8 cellular contexts compared by ENCODE assay signal in genomic region chr17:42050360-42051012, GRCh38. TPM values are rescaled to one million over a fixed set of nuclear protein-coding genes. Genes with fewer than 3 reads are reported as not detected.
DNase-seq lines count a peak whose midpoint lies in the region; ATAC-seq and TF ChIP-seq lines count a peak whose summit lies in the region.

TSS of gene C17orf113 (minus strand) at chr17:42050601. CDS start at chr17:42043376, 7,225 bp downstream.

- ATAC-seq in activated T-cell treated with anti-CD3 and anti-CD28 coated beads, Interleukin-2, amount 50 U/mL, for 4 hours: peak; percentile 79 to 85
- peak; percentile 70 to 83 (median 82) for ATAC-seq in natural killer cell

- H3K36me3 Mint-ChIP-seq in activated T-cell treated with anti-CD3 and anti-CD28 coated beads, Interleukin-2, amount 50 U/mL, for 4 hours (ENCODE audit: insufficient read depth): no peaks in the 10 kb centered on the region
- no peaks in the 10 kb centered on the region for H3K36me3 Mint-ChIP-seq in natural killer cell

- peak within 1 kb of the TSS; percentile 45 to 52 for H3K27ac ChIP-seq in tibial artery

- H3K27me3 ChIP-seq in tibial artery: peaks cover 0 to 39% of the 10 kb centered on the region in 2 donors

- intact Hi-C loops in natural killer cell (cut with micrococcal nuclease) (no loop called here), tibial artery (cut with DNase I; ENCODE audit: low total_unique reads) (no loop called here)

- H3K4me3 Mint-ChIP-seq in activated T-cell treated with anti-CD3 and anti-CD28 coated beads, Interleukin-2, amount 50 U/mL, for 4 hours: peak within 1 kb of the TSS; percentile 76
- peak within 1 kb of the TSS; percentile 82 for H3K4me3 Mint-ChIP-seq in natural killer cell

- no peaks in the 10 kb centered on the region for H3K36me3 ChIP-seq in tibial artery

- H3K4me3 ChIP-seq in fibroblast of mammary gland (ENCODE audit: control insufficient read depth, low read depth, low read length): peak within 1 kb of the TSS; percentile 12
- peak within 1 kb of the TSS; percentile 62 to 79 for H3K4me3 ChIP-seq in tibial artery

- H3K9me3 ChIP-seq in tibial artery: no peaks in the 10 kb centered on the region

- peaks cover 4% of the 10 kb centered on the region for H3K4me1 Mint-ChIP-seq in activated T-cell treated with anti-CD3 and anti-CD28 coated beads, Interleukin-2, amount 50 U/mL, for 4 hours (ENCODE audit: low read depth)
- H3K4me1 Mint-ChIP-seq in natural killer cell: peaks cover 5 to 8% of the 10 kb centered on the region in 2 donors

- H3K4me1 ChIP-seq in tibial artery: peaks cover 0 to 7% (median 5%) of the 10 kb centered on the region in 4 donors

- peaks cover 51% of the 10 kb centered on the region for H3K27me3 Mint-ChIP-seq in activated T-cell treated with anti-CD3 and anti-CD28 coated beads, Interleukin-2, amount 50 U/mL, for 4 hours (ENCODE audit: low read depth)
- H3K27me3 Mint-ChIP-seq in natural killer cell (ENCODE audit: low read depth in 2 of 2): peaks cover 23 to 28% of the 10 kb centered on the region in 2 donors

- no peaks in the 10 kb centered on the region for H3K9me3 Mint-ChIP-seq in activated T-cell treated with anti-CD3 and anti-CD28 coated beads, Interleukin-2, amount 50 U/mL, for 4 hours
- H3K9me3 Mint-ChIP-seq in natural killer cell: no peaks in the 10 kb centered on the region

- peak; percentile 80 for DNase-seq in AG20443 (ENCODE audit: low spot score)
- DNase-seq in NCI-H748 treated with DMSO at 0.1 percent for 48 hours (lab: John Stamatoyannopoulos, UW): peak; percentile 22
- peak; percentile 31 for DNase-seq in activated T-cell treated with anti-CD3 and anti-CD28 coated beads, Interleukin-2, amount 50 U/mL, for 4 hours
- DNase-seq in fibroblast of mammary gland (ENCODE audit: low read depth): peak; percentile 6
- peak; percentile 41 for DNase-seq in natural killer cell
- peak in 1 of 2 donors; percentile 36 for DNase-seq in tibial artery
- DNase-seq in dedifferentiated amniotic fluid mesenchymal stem cell (ENCODE audit: extremely low spot score): no peak

- peak; percentile 14 for TF ChIP-seq CTCF in fibroblast of mammary gland (conservative IDR thresholded peaks at IDR 0.05; ENCODE audit: control insufficient read depth, insufficient read depth, low read depth, low read length)
- no peak for TF ChIP-seq CTCF in natural killer cell (IDR thresholded peaks at IDR 0.05)
- TF ChIP-seq CTCF in tibial artery (IDR thresholded peaks at IDR 0.05): peak in 1 of 2 experiments; percentile 21

- peak within 1 kb of the TSS in 1 of 2 donors; percentile 18 for H3K27ac Mint-ChIP-seq in natural killer cell

- peak; percentile 23 for TF ChIP-seq POLR2A in GM19099 (IDR thresholded peaks at IDR 0.05; ENCODE audit: extremely low read depth, insufficient read length, low read depth)

RNA-seq across cellular contexts. Expression of gene C17orf113, which starts in this region (rescaled TPM):
- total RNA-seq in activated T-cell treated with anti-CD3 and anti-CD28 coated beads, Interleukin-2, amount 50 U/mL, for 4 hours: under 1 TPM in 2 of 3 donors, not detected in 1; 0.08 to 0.13 TPM
- under 1 TPM; 0.25 to 0.28 (median 0.26) TPM for total RNA-seq in natural killer cell

Comparison
In these comparisons a context has a peak if more than half of its experiments do, and no peak if none do; other contexts are left out.
1. Peak in DNase-seq and ATAC-seq in activated T-cell treated with anti-CD3 and anti-CD28 coated beads, Interleukin-2, amount 50 U/mL, for 4 hours; RNA of the gene not detected or under 1 TPM.
2. Peak in DNase-seq and ATAC-seq in natural killer cell; RNA of the gene not detected or under 1 TPM.